Comparison of ENCODE assay signal across 12 cellular contexts in genomic region chr12:40261937-40262336, GRCh38. TPM values are rescaled to one million over a fixed set of nuclear protein-coding genes. Genes with fewer than 3 reads are reported as not detected.
DNase-seq lines count a peak whose midpoint lies in the region; ATAC-seq, FAIRE-seq and TF ChIP-seq lines count a peak whose summit lies in the region.
"Had no signal": no experiment of that assay in that cellular context is flagged by ENCODE, and none has a peak within 500 bp of the region (broad histone marks: within the 10 kb centered on the region; RNA-seq: fewer than 3 reads in every experiment).

No MANE protein-coding gene starts in this region.

- H3K4me3 ChIP-seq in OCI-LY3 (ENCODE audit: low read length) (peak overlapping the region; percentile 18; the same call in 1 of the 2 replicates), left lung (no peak overlapping the region)
- H3K4me3 ChIP-seq: sigmoid colon had no signal

- H3K9me3 ChIP-seq in OCI-LY3 (ENCODE audit: insufficient read depth, low read length) = peaks cover 7% of the 10 kb centered on the region
- H3K9me3 ChIP-seq in left lung = peaks cover 0 to 4% of the 10 kb centered on the region in 2 donors

- H3K27ac ChIP-seq in OCI-LY3 (ENCODE audit: low read length) (peak overlapping the region; percentile 79), left lung (no peak overlapping the region)
- H3K27ac ChIP-seq: C4-2B, sigmoid colon had no signal

- no peak overlapping the region for H3K27ac Mint-ChIP-seq in activated CD4-positive, alpha-beta T cell treated with anti-CD3 and anti-CD28 coated beads, Interleukin-2, amount 10 ng/mL, durations not matched to agents 7 days and 5 days
- H3K27ac Mint-ChIP-seq: HFFc6 had no signal

- no peaks in the 10 kb centered on the region for H3K9me3 Mint-ChIP-seq in activated CD4-positive, alpha-beta T cell treated with anti-CD3 and anti-CD28 coated beads, Interleukin-2, amount 10 ng/mL, durations not matched to agents 7 days and 5 days

- DNase-seq in activated CD4-positive, alpha-beta T cell treated with anti-CD3 and anti-CD28 coated beads, Interleukin-2, amount 10 ng/mL, durations not matched to agents 7 days and 5 days = no peak
- DNase-seq in activated gamma-delta T cell treated with Interleukin-2 at 50 U/mL for 16 hours = no peak
- no peak for DNase-seq in urothelium cell line (ENCODE audit: low spot score)
- DNase-seq in left lung = no peak
- DNase-seq: HFFc6, sigmoid colon had no signal

- no peak overlapping the region for H2AFZ ChIP-seq in OCI-LY3 (ENCODE audit: low read depth, low read length)

- CTCF ChIA-PET in activated CD4-positive, alpha-beta T cell treated with anti-CD3 and anti-CD28 coated beads, Interleukin-2, amount 10 ng/mL, durations not matched to agents 7 days and 5 days (lab: Charles Lee) = no interaction called here

- TF ChIP-seq CTCF in OCI-LY3 (IDR thresholded peaks at IDR 0.05; ENCODE audit: low read depth, low read length) = no peak
- TF ChIP-seq CTCF in left lung (IDR thresholded peaks at IDR 0.05) = no peak

- H3K36me3 ChIP-seq in OCI-LY3 (replicated peaks; ENCODE audit: low read depth, low read length) (peaks cover 14% of the 10 kb centered on the region), left lung (peaks cover 0 to 80% of the 10 kb centered on the region in 2 donors)

- FAIRE-seq in urothelium cell line (lab: Jason Lieb, UNC) = no peak
- FAIRE-seq: endothelial cell of umbilical vein had no signal

- no peaks in the 10 kb centered on the region for H3K36me3 Mint-ChIP-seq in activated CD4-positive, alpha-beta T cell treated with anti-CD3 and anti-CD28 coated beads, Interleukin-2, amount 10 ng/mL, durations not matched to agents 7 days and 5 days (ENCODE audit: low read depth)

- no peaks in the 10 kb centered on the region for H3K4me1 Mint-ChIP-seq in activated CD4-positive, alpha-beta T cell treated with anti-CD3 and anti-CD28 coated beads, Interleukin-2, amount 10 ng/mL, durations not matched to agents 7 days and 5 days

- peak overlapping the region; percentile 64 for H3K4me2 ChIP-seq in OCI-LY3 (ENCODE audit: low read length)

- no peaks in the 10 kb centered on the region for H4K20me1 ChIP-seq in OCI-LY3 (ENCODE audit: insufficient read depth, low read length)

- H3K27me3 ChIP-seq in OCI-LY3 (ENCODE audit: low read depth, low read length) (no peaks in the 10 kb centered on the region), left lung (no peaks in the 10 kb centered on the region)
- H3K27me3 ChIP-seq: sigmoid colon had no signal

- H3K4me3 Mint-ChIP-seq in activated CD4-positive, alpha-beta T cell treated with anti-CD3 and anti-CD28 coated beads, Interleukin-2, amount 10 ng/mL, durations not matched to agents 7 days and 5 days = no peak overlapping the region
- H3K4me3 Mint-ChIP-seq: HFFc6 had no signal

- intact Hi-C loops in left lung (cut with DNase I) = no loop called here

- no peaks in the 10 kb centered on the region for H3K79me2 ChIP-seq in OCI-LY3 (ENCODE audit: low read length)

- no peaks in the 10 kb centered on the region for H3K27me3 Mint-ChIP-seq in activated CD4-positive, alpha-beta T cell treated with anti-CD3 and anti-CD28 coated beads, Interleukin-2, amount 10 ng/mL, durations not matched to agents 7 days and 5 days

- peaks cover 36% of the 10 kb centered on the region for H3K4me1 ChIP-seq in OCI-LY3 (ENCODE audit: low read length)
- H3K4me1 ChIP-seq in left lung = no peaks in the 10 kb centered on the region
- H3K4me1 ChIP-seq: sigmoid colon had no signal

- POLR2A ChIA-PET in activated CD4-positive, alpha-beta T cell treated with anti-CD3 and anti-CD28 coated beads, Interleukin-2, amount 10 ng/mL, durations not matched to agents 7 days and 5 days (lab: Charles Lee) = no interaction called here

- ATAC-seq in GM18520 (IDR thresholded peaks at IDR 0.05; ENCODE audit: unreplicated experiment) (peak; percentile 55), GM21528 (IDR thresholded peaks at IDR 0.05; ENCODE audit: low FRiP score, unreplicated experiment) (peak; percentile 77), HG03095 (IDR thresholded peaks at IDR 0.05; ENCODE audit: unreplicated experiment) (peak; percentile 71), left lung (no peak)

- H3K9ac ChIP-seq in OCI-LY3 (ENCODE audit: low read length) = peak overlapping the region; percentile 44

RNA-seq across cellular contexts. Expression of gene LRRK2, which starts 37.1 kb away (rescaled TPM):
- under 1 TPM in 1 of 2 experiments, not detected in 1; 0.02 TPM for total RNA-seq in activated CD4-positive, alpha-beta T cell treated with anti-CD3 and anti-CD28 coated beads, Interleukin-2, amount 10 ng/mL, durations not matched to agents 7 days and 5 days
- total RNA-seq in left lung = 100 to 1,000 TPM; 351 to 515 TPM

Comparison
In these comparisons a context has a peak if more than half of its experiments do, and no peak if none do; other contexts are left out.
1. RNA of gene LRRK2, which starts 37.1 kb away (total RNA-seq): 351 to 515 TPM in left lung; 0.02 TPM in activated CD4-positive, alpha-beta T cell treated with anti-CD3 and anti-CD28 coated beads, Interleukin-2, amount 10 ng/mL, durations not matched to agents 7 days and 5 days; every median in the first group is over 100 times any median in the second.